ENCODE assay signal across 9 cellular contexts in the genomic region with DNA sequence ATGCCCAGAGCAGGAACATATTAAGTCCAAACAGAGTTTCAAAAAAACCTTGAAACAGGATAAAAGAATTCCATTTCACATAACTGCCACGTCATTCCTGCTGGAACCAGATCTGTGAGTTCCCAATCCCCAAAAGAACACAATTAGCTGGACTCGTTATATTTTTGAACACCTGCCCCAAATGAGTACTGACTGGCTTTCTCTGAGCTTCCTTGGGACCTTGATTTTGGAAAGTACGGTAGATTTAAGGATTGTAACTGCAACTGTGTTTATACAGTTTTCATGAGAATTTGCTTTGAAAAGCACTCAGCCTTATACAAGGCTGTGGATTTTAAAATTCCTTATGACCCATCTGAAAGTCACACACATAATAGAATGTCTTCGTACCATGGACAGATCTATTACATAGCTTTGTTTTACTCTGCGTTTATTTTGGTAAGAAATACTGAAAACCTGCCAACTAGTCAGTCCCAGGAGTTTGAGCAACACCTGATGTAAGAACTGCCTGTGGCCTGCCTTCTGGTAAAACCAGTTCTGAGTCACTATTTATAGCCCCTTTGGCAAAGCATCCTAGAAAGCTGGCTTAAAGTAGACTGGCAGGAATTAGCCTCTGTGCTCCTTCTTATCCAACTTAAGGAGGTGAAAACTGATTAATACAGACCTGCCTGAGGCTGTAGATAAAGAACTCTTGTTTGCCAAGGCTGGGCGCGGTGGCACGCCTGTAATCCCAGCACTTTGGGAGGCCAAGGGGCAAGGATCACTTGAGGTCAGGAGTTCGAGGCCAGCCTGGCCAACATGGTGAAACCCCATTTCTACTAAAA. TPM values are rescaled to one million over a fixed set of nuclear protein-coding genes. Genes with fewer than 3 reads are reported as not detected.
A peak's percentile ranks its signal among the peaks of the same experiment; 100 is the strongest.
DNase-seq lines count a peak whose midpoint lies in the region; ATAC-seq, FAIRE-seq and TF ChIP-seq lines count a peak whose summit lies in the region.
"Had no signal": no experiment of that assay in that cellular context is flagged by ENCODE, and none has a peak within 500 bp of the region (broad histone marks: within the 10 kb centered on the region; RNA-seq: fewer than 3 reads in every experiment).

No MANE protein-coding gene starts in this region.

- no peak for TF ChIP-seq RAD21 in A549 (conservative IDR thresholded peaks at IDR 0.05 in 1 of 2, IDR thresholded peaks at IDR 0.05 in 1 of 2)

- H3K4me2 ChIP-seq in A549, result peak overlapping the region; percentile 58

- in situ Hi-C loops in brain microvascular endothelial cell (cut with HindIII; ENCODE audit: low pct_ligation_motif_present, low sequenced_read_pairs), result no loop called here

- peak; percentile 22 to 61 for DNase-seq in A549 (ENCODE audit: low read depth in 1 of 2, low spot score in 1 of 2)
- DNase-seq in LNCaP clone FGC (ENCODE audit: low read depth), result peak; percentile 100
- peak; percentile 35 for DNase-seq in brain microvascular endothelial cell
- peak; percentile 90 for DNase-seq in kidney tubule cell (ENCODE audit: low spot score)
- peak in 1 of 2 donors; percentile 73 for DNase-seq in upper lobe of left lung
- DNase-seq: DND-41 had no signal

- H3K4me3 ChIP-seq in A549 (no peak overlapping the region), LNCaP clone FGC (ENCODE audit: low read depth, low read length) (peak overlapping the region; percentile 31), brain microvascular endothelial cell (ENCODE audit: low read depth, low read length) (no peak overlapping the region), upper lobe of left lung (no peak overlapping the region)

- H3K27me3 ChIP-seq in brain microvascular endothelial cell (replicated peaks) (no peaks in the 10 kb centered on the region), upper lobe of left lung (no peaks in the 10 kb centered on the region)

- H3K27ac ChIP-seq in A549 (peak overlapping the region; percentile 31 to 47; a peak in 4 of 6 replicates), brain microvascular endothelial cell (no peak overlapping the region), upper lobe of left lung (peak overlapping the region; percentile 62 to 80 (median 74))

- no peak for FAIRE-seq in A549 (lab: Jason Lieb, UNC)

- H3K9me3 ChIP-seq in A549 (no peaks in the 10 kb centered on the region), upper lobe of left lung (no peaks in the 10 kb centered on the region)

- POLR2A ChIA-PET in A549 (lab: Yijun Ruan, JAX), result no interaction called here

- peaks cover 19% of the 10 kb centered on the region for H3K4me1 ChIP-seq in A549
- H3K4me1 ChIP-seq in upper lobe of left lung, result peaks cover 9 to 23% (median 16%) of the 10 kb centered on the region in 4 donors

- TF ChIP-seq CTCF in A549 (IDR thresholded peaks at IDR 0.05) (no peak), LNCaP clone FGC (IDR thresholded peaks at IDR 0.05; ENCODE audit: control insufficient read depth, extremely low read depth, insufficient read depth) (no peak), brain microvascular endothelial cell (IDR thresholded peaks at IDR 0.05; ENCODE audit: low read depth, low read length, missing control alignments) (no peak), upper lobe of left lung (IDR thresholded peaks at IDR 0.05) (no peak)

- WGBS in A549 (ENCODE audit: missing lambda C conversion rate), result 45% methylated on average over 9 of the region's 9 CpGs
- WGBS in upper lobe of left lung, 2 donors, result 53 to 65% methylated on average over 5 to 9 of the region's 9 CpGs

- ATAC-seq in A549, result peak; percentile 86 to 87
- peak; percentile 71 to 92 for ATAC-seq in upper lobe of left lung (ENCODE audit: low FRiP score in 2 of 2)
- ATAC-seq in GM18517 (IDR thresholded peaks at IDR 0.05; ENCODE audit: unreplicated experiment), result no peak
- ATAC-seq in HG03565 (IDR thresholded peaks at IDR 0.05; ENCODE audit: unreplicated experiment), result no peak
- ATAC-seq in HG02571 (IDR thresholded peaks at IDR 0.05; ENCODE audit: unreplicated experiment), result no peak

- TF ChIP-seq EP300 in A549 (IDR thresholded peaks at IDR 0.05), result no peak
- TF ChIP-seq EP300 in upper lobe of left lung (IDR thresholded peaks at IDR 0.05), result peak in 2 of 4 donors; percentile 42 to 94

- CTCF ChIA-PET in A549 (lab: Yijun Ruan, JAX), result interaction anchor here (0.8 to 1.9 kb wide), 2 partner anchors 59 to 98 kb away, joined by 4 to 5 read pairs; no protein-coding TSS in a partner anchor

- TF ChIP-seq POLR2A in A549 (IDR thresholded peaks at IDR 0.05; ENCODE audit: low read length), result no peak
- TF ChIP-seq POLR2A in upper lobe of left lung (IDR thresholded peaks at IDR 0.05), result no peak

- no peaks in the 10 kb centered on the region for H3K36me3 ChIP-seq in brain microvascular endothelial cell (replicated peaks)
- peaks cover 0 to 24% (median 7%) of the 10 kb centered on the region in 4 donors for H3K36me3 ChIP-seq in upper lobe of left lung

TF ChIP-seq in A549, 52 proteins besides CTCF, POLR2A, EP300 and RAD21:
- peak; percentile 52 to 69; a peak in 3 of 4 replicates for TF ChIP-seq CEBPB (IDR thresholded peaks at IDR 0.05)
- no peak for TF ChIP-seq CBX2 (IDR thresholded peaks at IDR 0.05; ENCODE audit: borderline replicate concordance, low read depth)
- no peak for TF ChIP-seq RFX5 (IDR thresholded peaks at IDR 0.05)
- TF ChIP-seq, protein P1, sequence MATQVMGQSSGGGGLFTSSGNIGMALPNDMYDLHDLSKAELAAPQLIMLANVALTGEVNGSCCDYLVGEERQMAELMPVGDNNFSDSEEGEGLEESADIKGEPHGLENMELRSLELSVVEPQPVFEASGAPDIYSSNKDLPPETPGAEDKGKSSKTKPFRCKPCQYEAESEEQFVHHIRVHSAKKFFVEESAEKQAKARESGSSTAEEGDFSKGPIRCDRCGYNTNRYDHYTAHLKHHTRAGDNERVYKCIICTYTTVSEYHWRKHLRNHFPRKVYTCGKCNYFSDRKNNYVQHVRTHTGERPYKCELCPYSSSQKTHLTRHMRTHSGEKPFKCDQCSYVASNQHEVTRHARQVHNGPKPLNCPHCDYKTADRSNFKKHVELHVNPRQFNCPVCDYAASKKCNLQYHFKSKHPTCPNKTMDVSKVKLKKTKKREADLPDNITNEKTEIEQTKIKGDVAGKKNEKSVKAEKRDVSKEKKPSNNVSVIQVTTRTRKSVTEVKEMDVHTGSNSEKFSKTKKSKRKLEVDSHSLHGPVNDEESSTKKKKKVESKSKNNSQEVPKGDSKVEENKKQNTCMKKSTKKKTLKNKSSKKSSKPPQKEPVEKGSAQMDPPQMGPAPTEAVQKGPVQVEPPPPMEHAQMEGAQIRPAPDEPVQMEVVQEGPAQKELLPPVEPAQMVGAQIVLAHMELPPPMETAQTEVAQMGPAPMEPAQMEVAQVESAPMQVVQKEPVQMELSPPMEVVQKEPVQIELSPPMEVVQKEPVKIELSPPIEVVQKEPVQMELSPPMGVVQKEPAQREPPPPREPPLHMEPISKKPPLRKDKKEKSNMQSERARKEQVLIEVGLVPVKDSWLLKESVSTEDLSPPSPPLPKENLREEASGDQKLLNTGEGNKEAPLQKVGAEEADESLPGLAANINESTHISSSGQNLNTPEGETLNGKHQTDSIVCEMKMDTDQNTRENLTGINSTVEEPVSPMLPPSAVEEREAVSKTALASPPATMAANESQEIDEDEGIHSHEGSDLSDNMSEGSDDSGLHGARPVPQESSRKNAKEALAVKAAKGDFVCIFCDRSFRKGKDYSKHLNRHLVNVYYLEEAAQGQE (IDR thresholded peaks at IDR 0.05), result peak; percentile 58
- TF ChIP-seq MAFK (IDR thresholded peaks at IDR 0.05; ENCODE audit: partially characterized antibody), result peak; percentile 25
- TF ChIP-seq FOSL2 (IDR thresholded peaks at IDR 0.05), result 0 out of 2 replicates have a peak, but pooled peaks have one; percentile 11
- TF ChIP-seq FOSL2 (CRISPR knock-in tag; IDR thresholded peaks at IDR 0.05), result peak; percentile 36; the same call in 1 of the 2 replicates

RNA-seq across cellular contexts. Expression of a gene that starts 48.1 kb away (rescaled TPM):
- 4.0 and 4.4 TPM in 2 replicates for polyA plus RNA-seq in A549 (2011; rRNA removed)
- 2.4 TPM in 2 replicates for polyA plus RNA-seq in A549 (2012; cell fraction: cytosol; rRNA removed)
- 2.9 and 4.5 TPM in 2 replicates for polyA plus RNA-seq in A549 (2012; cell fraction: nucleus; rRNA removed)
- polyA plus RNA-seq in A549 (2017; fragmentation: RNase III; extraction: RNeasy Plus Mini Kit Qiagen cat#74134 plus additional on column Dnase treatment), result 1.0 to 1.4 TPM (median 1.2 TPM) in 3 replicates
- 3.7 and 4.6 TPM in 2 replicates for polyA minus RNA-seq in A549 (2011; rRNA and poly(A)+ RNA removed)
- total RNA-seq in upper lobe of left lung, result 100 to 1,000 TPM in 1 of 6 donors, 10 to 100 TPM in 5; 15.5 to 141 (median 21.9) TPM

Comparison
In these comparisons a context has a peak if more than half of its experiments do, and no peak if none do; other contexts are left out.
1. ATAC-seq: peak in A549 (2 of 2) and upper lobe of left lung (2 of 2); none in GM18517 (single experiment), HG03565 (single experiment) and HG02571 (single experiment).